22 cellular contexts compared by ENCODE assay signal in genomic region chr13:44637581-44637980, GRCh38.
DNase-seq lines count a peak whose midpoint lies in the region.
"Had no signal": no experiment of that assay in that cellular context is flagged by ENCODE, and none has a peak within 500 bp of the region (broad histone marks: within the 10 kb centered on the region; RNA-seq: fewer than 3 reads in every experiment).

No MANE protein-coding gene starts in this region.

- DNase-seq in amniotic epithelial cell (ENCODE audit: low read depth) (peak; percentile 59), CD1c-positive myeloid dendritic cell (ENCODE audit: extremely low spot score) (no peak)
- DNase-seq: 8988T; ACHN; AML-193; BE2C; C1 segment of cervical spinal cord; Caco-2; Calu3; CD4-positive, alpha-beta memory T cell; CD4-positive, alpha-beta T cell; CD4-positive, CD25-positive, alpha-beta regulatory T cell; CD8-positive, alpha-beta memory T cell; CD8-positive, alpha-beta T cell; COR-L47; DMS 273 treated with DMSO at 0.1 percent for 48 hours; DMS153; DMS53; DMS79; DMS79 treated with DMSO at 0.1 percent for 48 hours; DND-41; EL had no signal
